In the genomic region with DNA sequence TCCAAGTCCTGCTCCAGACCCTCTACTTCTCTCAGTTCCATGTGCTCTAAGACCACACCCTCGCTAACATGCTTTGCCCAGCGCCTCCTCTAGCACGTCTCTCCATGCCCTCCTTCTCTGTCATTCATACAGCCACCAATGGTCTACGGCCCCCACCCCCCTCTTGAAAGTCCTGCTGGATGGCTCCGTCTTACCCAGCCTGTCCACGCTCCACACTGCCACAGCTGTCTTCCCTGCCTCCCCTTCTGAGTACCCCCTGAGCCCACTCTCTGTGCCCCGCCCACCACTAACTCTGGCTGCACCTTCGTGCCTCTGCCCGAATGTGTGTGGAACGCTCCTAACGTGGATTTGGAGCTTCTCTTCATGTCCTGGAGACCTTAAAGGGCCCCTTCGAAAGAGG, we compare ENCODE assay signal across 19 cellular contexts.
DNase-seq lines count a peak whose midpoint lies in the region; ATAC-seq and TF ChIP-seq lines count a peak whose summit lies in the region.
"Had no signal": no experiment of that assay in that cellular context is flagged by ENCODE, and none has a peak within 500 bp of the region (broad histone marks: within the 10 kb centered on the region; RNA-seq: fewer than 3 reads in every experiment).

No MANE protein-coding gene starts in this region.

- DNase-seq in coronary artery (ENCODE audit: low spot score) (peak; percentile 71), spleen (peak; percentile 36), SW 1271 (lab: John Stamatoyannopoulos, UW) (no peak)
- no peak for DNase-seq in T-helper 2 cell treated with Interferon-gamma antibody and Interleukin-4, amounts not matched to agents 5 μg/mL and 100 μg/mL, for 36 hours (ENCODE audit: low spot score)
- DNase-seq: AML-193; Calu3; DMS79; NCI-H1436 treated with DMSO at 0.1 percent for 48 hours; NCI-H2081 treated with DMSO at 0.1 percent for 48 hours; NCI-H345; NK-92 treated with Interleukin-12 subunit alpha and Interleukin-12 subunit beta, amount 100 ng/mL, for 24 hours had no signal

- TF ChIP-seq CTCF in VCaP (conservative IDR thresholded peaks at IDR 0.05) (no peak), coronary artery (IDR thresholded peaks at IDR 0.05) (no peak), spleen (IDR thresholded peaks at IDR 0.05 in 8 of 11, conservative IDR thresholded peaks at IDR 0.05 in 3 of 11) (no peak)

- no peak for ATAC-seq in activated T-helper 17 cell treated with anti-CD3 and anti-CD28 coated beads, Interleukin-2, amount 50 U/mL, for 72 hours (replicated peaks)
- no peak for ATAC-seq in HG02981 (IDR thresholded peaks at IDR 0.05; ENCODE audit: unreplicated experiment)
- ATAC-seq: GM12878 had no signal

- no peak overlapping the region for H3K27ac Mint-ChIP-seq in activated T-helper 17 cell treated with anti-CD3 and anti-CD28 coated beads, Interleukin-2, amount 50 U/mL, for 72 hours
- H3K27ac Mint-ChIP-seq in T-helper 2 cell treated with Interferon-gamma antibody and Interleukin-4, amounts not matched to agents 5 μg/mL and 100 μg/mL, for 36 hours, result no peak overlapping the region

- no peaks in the 10 kb centered on the region for H3K9me3 ChIP-seq in mucosa of rectum (ENCODE audit: control insufficient read depth in 2 of 2, low read length in 2 of 2)
- H3K9me3 ChIP-seq in spleen, result no peaks in the 10 kb centered on the region

- H3K9me3 Mint-ChIP-seq in activated T-helper 17 cell treated with anti-CD3 and anti-CD28 coated beads, Interleukin-2, amount 50 U/mL, for 72 hours, result no peaks in the 10 kb centered on the region
- no peaks in the 10 kb centered on the region for H3K9me3 Mint-ChIP-seq in T-helper 2 cell treated with Interferon-gamma antibody and Interleukin-4, amounts not matched to agents 5 μg/mL and 100 μg/mL, for 36 hours

- no peaks in the 10 kb centered on the region for H3K4me1 Mint-ChIP-seq in activated T-helper 17 cell treated with anti-CD3 and anti-CD28 coated beads, Interleukin-2, amount 50 U/mL, for 72 hours
- no peaks in the 10 kb centered on the region for H3K4me1 Mint-ChIP-seq in T-helper 2 cell treated with Interferon-gamma antibody and Interleukin-4, amounts not matched to agents 5 μg/mL and 100 μg/mL, for 36 hours (ENCODE audit: low read depth)

- 88 to 92% (median 89%) methylated on average over 12 of the region's 12 CpGs for WGBS in spleen, 5 donors

- no peak overlapping the region for H3K4me3 Mint-ChIP-seq in activated T-helper 17 cell treated with anti-CD3 and anti-CD28 coated beads, Interleukin-2, amount 50 U/mL, for 72 hours
- H3K4me3 Mint-ChIP-seq in T-helper 2 cell treated with Interferon-gamma antibody and Interleukin-4, amounts not matched to agents 5 μg/mL and 100 μg/mL, for 36 hours, result no peak overlapping the region

- no peak for TF ChIP-seq POLR2A in spleen (IDR thresholded peaks at IDR 0.05)

- H3K27ac ChIP-seq in VCaP (peak overlapping the region; percentile 74), coronary artery (peak overlapping the region; percentile 76 to 87), mucosa of rectum (ENCODE audit: low read depth in 2 of 2, low read length in 2 of 2) (peak overlapping the region; percentile 69), spleen (no peak overlapping the region)
- H3K27ac ChIP-seq: GM23248, HL-60, RWPE1 had no signal

- peaks cover 8 to 16% of the 10 kb centered on the region in 2 donors for H3K4me1 ChIP-seq in mucosa of rectum (ENCODE audit: control insufficient read depth in 2 of 2, insufficient read depth in 2 of 2, low read length in 2 of 2)
- no peaks in the 10 kb centered on the region for H3K4me1 ChIP-seq in spleen

- H3K36me3 ChIP-seq in mucosa of rectum (ENCODE audit: control insufficient read depth in 2 of 2, insufficient read depth in 2 of 2, low read length in 2 of 2), result no peaks in the 10 kb centered on the region
- no peaks in the 10 kb centered on the region for H3K36me3 ChIP-seq in spleen

- no peak overlapping the region for H3K4me3 ChIP-seq in coronary artery
- H3K4me3 ChIP-seq in mucosa of rectum (ENCODE audit: low read length in 2 of 2), result no peak overlapping the region
- H3K4me3 ChIP-seq in spleen, result no peak overlapping the region
- H3K4me3 ChIP-seq: GM12878, GM23248 had no signal

- H3K27me3 Mint-ChIP-seq in activated T-helper 17 cell treated with anti-CD3 and anti-CD28 coated beads, Interleukin-2, amount 50 U/mL, for 72 hours, result peaks cover 5% of the 10 kb centered on the region
- H3K27me3 Mint-ChIP-seq in T-helper 2 cell treated with Interferon-gamma antibody and Interleukin-4, amounts not matched to agents 5 μg/mL and 100 μg/mL, for 36 hours (ENCODE audit: low read depth), result peaks cover 2% of the 10 kb centered on the region

- H3K36me3 Mint-ChIP-seq in activated T-helper 17 cell treated with anti-CD3 and anti-CD28 coated beads, Interleukin-2, amount 50 U/mL, for 72 hours (ENCODE audit: low read depth), result no peaks in the 10 kb centered on the region
- no peaks in the 10 kb centered on the region for H3K36me3 Mint-ChIP-seq in T-helper 2 cell treated with Interferon-gamma antibody and Interleukin-4, amounts not matched to agents 5 μg/mL and 100 μg/mL, for 36 hours (ENCODE audit: low read depth)

- intact Hi-C loops in spleen (cut with DNase I; ENCODE audit: low total_unique reads), result no loop called here

- H3K9ac ChIP-seq in mucosa of rectum (ENCODE audit: low read depth in 1 of 2, low read length in 2 of 2), result peak overlapping the region in 1 of 2 donors; percentile 8
- H3K9ac ChIP-seq: GM23248 had no signal

- H3K27me3 ChIP-seq in mucosa of rectum (ENCODE audit: control insufficient read depth in 2 of 2, insufficient read depth in 2 of 2, low read length in 2 of 2) (no peaks in the 10 kb centered on the region), spleen (replicated peaks in 1 of 7) (peaks cover 0 to 16% (median 0%) of the 10 kb centered on the region in 7 donors)

Comparison
In these comparisons a context has a peak if more than half of its experiments do, and no peak if none do; other contexts are left out.
1. H3K27ac ChIP-seq: peak in VCaP (single experiment), coronary artery (2 of 2) and mucosa of rectum (2 of 2); none in spleen (0 of 8).
2. DNase-seq: peak in coronary artery (single experiment) and spleen (single experiment); none in T-helper 2 cell treated with Interferon-gamma antibody and Interleukin-4, amounts not matched to agents 5 μg/mL and 100 μg/mL, for 36 hours (single experiment) and SW 1271 (0 of 2).